Comparison of ENCODE assay signal across 16 cellular contexts in genomic region chr7:82428186-82428961, GRCh38. TPM values are rescaled to one million over a fixed set of nuclear protein-coding genes. Genes with fewer than 3 reads are reported as not detected.
DNase-seq lines count a peak whose midpoint lies in the region; ATAC-seq and TF ChIP-seq lines count a peak whose summit lies in the region.
"Had no signal": no experiment of that assay in that cellular context is flagged by ENCODE, and none has a peak within 500 bp of the region (broad histone marks: within the 10 kb centered on the region; RNA-seq: fewer than 3 reads in every experiment).

No MANE protein-coding gene starts in this region.

- WGBS in adrenal gland, 4 donors = 66 to 77% (median 69%) methylated on average over 2 of the region's 2 CpGs

- intact Hi-C loops in adrenal gland (cut with DNase I) = no loop called here

- H3K27ac ChIP-seq in adrenal gland = peak overlapping the region in 3 of 5 donors; percentile 17 to 58 (median 21)
- H3K27ac ChIP-seq: cardiac muscle cell, tibial nerve, VCaP had no signal

- TF ChIP-seq CTCF in adrenal gland (IDR thresholded peaks at IDR 0.05) = no peak

- peaks cover 9 to 29% of the 10 kb centered on the region in 2 donors for H3K4me1 ChIP-seq in adrenal gland (replicated peaks in 1 of 2)
- peaks cover 17% of the 10 kb centered on the region for H3K4me1 ChIP-seq in HAP-1
- H3K4me1 ChIP-seq: tibial nerve had no signal

- TF ChIP-seq POLR2A in adrenal gland (IDR thresholded peaks at IDR 0.05) = no peak

- ATAC-seq in HG03097 (IDR thresholded peaks at IDR 0.05; ENCODE audit: low FRiP score, unreplicated experiment) = no peak
- ATAC-seq: naive thymus-derived CD8-positive, alpha-beta T cell had no signal

- no peaks in the 10 kb centered on the region for H3K27me3 ChIP-seq in adrenal gland
- H3K27me3 ChIP-seq in HAP-1 (ENCODE audit: low read depth) = no peaks in the 10 kb centered on the region
- H3K27me3 ChIP-seq: cardiac muscle cell, tibial nerve had no signal

- H3K4me3 ChIP-seq in adrenal gland = peak overlapping the region in 1 of 4 donors; percentile 19
- no peak overlapping the region for H3K4me3 ChIP-seq in HAP-1
- H3K4me3 ChIP-seq: cardiac muscle cell, tibial nerve had no signal

- DNase-seq in HCEC 1CT (peak; percentile 87), adrenal gland (no peak), fibroblast of peridontal ligament (ENCODE audit: extremely low read depth) (peak; percentile 86), HAP-1 (ENCODE audit: low spot score in 2 of 2) (no peak), kidney glomerular epithelial cell (lab: John Stamatoyannopoulos, UW) (no peak), DMS53 (lab: John Stamatoyannopoulos, UW) (no peak)
- DNase-seq: activated naive CD4-positive, alpha-beta T cell; KBM-7; naive thymus-derived CD8-positive, alpha-beta T cell; NCI-H1436; NCI-H446; stimulated activated CD4-positive, alpha-beta T cell treated with anti-CD3 and anti-CD28 coated beads, Interleukin-2, amount 100 ng/mL, for 48 hours had no signal

- in situ Hi-C loops in HAP-1 (cut with MboI; ENCODE audit: low sequenced_read_pairs) = loop anchor here (25.0 kb wide), 1 partner anchor 166 kb away; no protein-coding TSS in a partner anchor

- H3K36me3 ChIP-seq in adrenal gland (replicated peaks in 1 of 2) (no peaks in the 10 kb centered on the region), HAP-1 (replicated peaks) (no peaks in the 10 kb centered on the region)
- H3K36me3 ChIP-seq: cardiac muscle cell, tibial nerve had no signal

- no peaks in the 10 kb centered on the region for H3K9me3 ChIP-seq in adrenal gland (replicated peaks in 1 of 3)
- no peaks in the 10 kb centered on the region for H3K9me3 ChIP-seq in HAP-1
- H3K9me3 ChIP-seq: tibial nerve had no signal

RNA-seq across cellular contexts. Expression of gene CACNA2D1, which starts 15.2 kb away (rescaled TPM):
- total RNA-seq in adrenal gland = 10 to 100 TPM; 18.6 to 60.9 (median 41.2) TPM
- 10 to 100 TPM; 10.5 to 28.9 (median 12.9) TPM for polyA plus RNA-seq in adrenal gland
- total RNA-seq: naive thymus-derived CD8-positive, alpha-beta T cell had no signal
- polyA plus RNA-seq: naive thymus-derived CD8-positive, alpha-beta T cell had no signal

Comparison
In these comparisons a context has a peak if more than half of its experiments do, and no peak if none do; other contexts are left out.
1. DNase-seq: peak in HCEC 1CT (single experiment) and fibroblast of peridontal ligament (single experiment); none in adrenal gland (0 of 7), HAP-1 (0 of 2), kidney glomerular epithelial cell (single experiment) and DMS53 (single experiment).